In genomic region chr2:16349811-16350210, GRCh38 we compare ENCODE assay signal across 1 cellular context.
TF ChIP-seq lines count a peak whose summit lies in the region.

No MANE protein-coding gene starts in this region.

TF ChIP-seq in GM23338, 12 proteins besides CTCF, POLR2A, EP300 and RAD21 (continued from another document):
- no peak for TF ChIP-seq ZNF462 (CRISPR knock-in tag; IDR thresholded peaks at IDR 0.05)
- no peak for TF ChIP-seq STAT1 (IDR thresholded peaks at IDR 0.05; ENCODE audit: unreplicated experiment)
- TF ChIP-seq POLR2AphosphoS5 (IDR thresholded peaks at IDR 0.05; ENCODE audit: low read depth): no peak
- TF ChIP-seq EZH2 (IDR thresholded peaks at IDR 0.05; ENCODE audit: low read depth, unreplicated experiment): no peak
- no peak for TF ChIP-seq ETS1 (IDR thresholded peaks at IDR 0.05)
- no peak for TF ChIP-seq CREB1 (CRISPR knock-in tag; IDR thresholded peaks at IDR 0.05; ENCODE audit: low read depth)
- no peak for TF ChIP-seq NANOG (IDR thresholded peaks at IDR 0.05; ENCODE audit: borderline replicate concordance)
- no peak for TF ChIP-seq EZH2phosphoT487 (IDR thresholded peaks at IDR 0.05; ENCODE audit: unreplicated experiment)
- TF ChIP-seq ZNF331 (CRISPR knock-in tag; IDR thresholded peaks at IDR 0.05; ENCODE audit: low read depth): no peak
